In genomic region chr2:24111407-24111861, GRCh38 we compare ENCODE assay signal across 13 cellular contexts. TPM values are rescaled to one million over a fixed set of nuclear protein-coding genes. Genes with fewer than 3 reads are reported as not detected.
DNase-seq lines count a peak whose midpoint lies in the region; ATAC-seq and FAIRE-seq lines count a peak whose summit lies in the region.
"Had no signal": no experiment of that assay in that cellular context is flagged by ENCODE, and none has a peak within 500 bp of the region (broad histone marks: within the 10 kb centered on the region; RNA-seq: fewer than 3 reads in every experiment).

No MANE protein-coding gene starts in this region.

- intact Hi-C loops in sciatic nerve (cut with DNase I) = no loop called here

- peak; percentile 36 for FAIRE-seq in HTR-8/SVneo (lab: Jason Lieb, UNC)

- H3K27ac ChIP-seq in epithelial cell of prostate = peak overlapping the region; percentile 72
- H3K27ac ChIP-seq: esophagus muscularis mucosa had no signal

- peak; percentile 11 for DNase-seq in HTR-8/SVneo (ENCODE audit: insufficient read length, low spot score)
- no peak for DNase-seq in epithelial cell of prostate (ENCODE audit: low read depth, low spot score)
- no peak for DNase-seq in sciatic nerve (ENCODE audit: low spot score)
- DNase-seq: activated CD4-positive, alpha-beta T cell treated with anti-CD3 and anti-CD28 coated beads for 1 hour; caudate nucleus; GOT3; NCI-H1436 treated with DMSO at 0.1 percent for 48 hours; NCI-H774 had no signal

- peak; percentile 75 for ATAC-seq in sciatic nerve
- no peak for ATAC-seq in HG03378 (IDR thresholded peaks at IDR 0.05; ENCODE audit: unreplicated experiment)
- ATAC-seq in GM18861 (IDR thresholded peaks at IDR 0.05; ENCODE audit: unreplicated experiment) = no peak
- no peak for ATAC-seq in GM19397 (IDR thresholded peaks at IDR 0.05; ENCODE audit: unreplicated experiment)
- ATAC-seq: natural killer cell treated with Interleukin-12 subunit alpha and Interleukin-12 subunit beta and Interleukin-15 and Interleukin-18, amount 100 ng/mL, for 72 hours had no signal

RNA-seq across cellular contexts. Expression of gene PFN4, which starts 11.7 kb away (rescaled TPM):
- total RNA-seq in sciatic nerve = 1.5 TPM

RNA-seq across cellular contexts. Expression of gene FAM228B, which starts 11.8 kb away (rescaled TPM):
- total RNA-seq in sciatic nerve = 61.4 TPM

RNA-seq across cellular contexts. Expression of gene TP53I3, which starts 26.8 kb away (rescaled TPM):
- total RNA-seq in sciatic nerve = 25.3 TPM

RNA-seq across cellular contexts. Expression of gene SF3B6, which starts 35.3 kb away (rescaled TPM):
- 62.5 TPM for total RNA-seq in sciatic nerve
